8 cellular contexts compared by ENCODE assay signal in the genomic region with DNA sequence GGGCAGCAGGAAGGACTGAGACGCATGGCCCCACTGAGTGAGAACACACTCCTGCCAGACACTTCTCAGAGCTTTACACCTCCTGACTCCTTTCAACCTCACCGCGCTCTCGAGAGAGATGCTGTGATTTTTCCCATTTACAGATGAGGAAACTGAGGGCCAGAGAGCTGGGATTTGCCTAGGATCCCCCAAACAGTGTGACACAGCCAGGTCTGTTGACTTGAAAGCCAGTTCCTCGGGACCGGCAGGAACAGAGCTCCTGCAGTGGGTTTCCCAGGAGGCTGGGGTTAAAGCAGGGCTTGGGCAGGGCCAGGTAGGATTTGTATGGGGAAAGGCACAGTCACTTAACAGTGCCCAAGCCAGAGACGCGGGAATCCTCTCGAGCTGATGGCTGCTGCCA.
DNase-seq lines count a peak whose midpoint lies in the region; ATAC-seq and TF ChIP-seq lines count a peak whose summit lies in the region.
"Had no signal": no experiment of that assay in that cellular context is flagged by ENCODE, and none has a peak within 500 bp of the region (broad histone marks: within the 10 kb centered on the region; RNA-seq: fewer than 3 reads in every experiment).

No MANE protein-coding gene starts in this region.

- peaks cover 68% of the 10 kb centered on the region for H3K4me1 Mint-ChIP-seq in brain

- peak overlapping the region; percentile 6 to 15 for H3K9ac ChIP-seq in mucosa of rectum (ENCODE audit: low read depth in 1 of 2, low read length in 2 of 2)

- H3K9me3 Mint-ChIP-seq in brain = no peaks in the 10 kb centered on the region

- ATAC-seq in GM19035 (IDR thresholded peaks at IDR 0.05; ENCODE audit: unreplicated experiment) = no peak

- no peak overlapping the region for H3K4me3 ChIP-seq in mucosa of rectum (ENCODE audit: low read length in 2 of 2)

- no peak for TF ChIP-seq CTCF in brain (conservative IDR thresholded peaks at IDR 0.05)

- DNase-seq in HT-29 (ENCODE audit: low spot score) (peak; percentile 11), substantia nigra (lab: John Stamatoyannopoulos, UW) (no peak), NCI-H345 treated with DMSO at 0.1 percent for 48 hours (lab: John Stamatoyannopoulos, UW; ENCODE audit: unreplicated experiment) (no peak), GM19240 (ENCODE audit: insufficient read length, low spot score) (no peak)
- DNase-seq: activated CD4-positive, alpha-beta T cell treated with anti-CD3 and anti-CD28 coated beads for 4 hours had no signal

- H3K27ac ChIP-seq in mucosa of rectum (ENCODE audit: low read depth in 2 of 2, low read length in 2 of 2) (peak overlapping the region; percentile 54 to 89), substantia nigra (ENCODE audit: low read depth, low read length, poor library complexity, severe bottlenecking) (peak overlapping the region; percentile 39)

- no peak overlapping the region for H3K4me3 Mint-ChIP-seq in brain

- H3K27ac Mint-ChIP-seq in brain = peak overlapping the region; percentile 69 to 99 (median 84)

- peaks cover 4% of the 10 kb centered on the region for H3K27me3 Mint-ChIP-seq in brain

- peaks cover 8% of the 10 kb centered on the region for H3K36me3 Mint-ChIP-seq in brain

- H3K4me1 ChIP-seq in mucosa of rectum (ENCODE audit: control insufficient read depth in 2 of 2, insufficient read depth in 2 of 2, low read length in 2 of 2) = peaks cover 47 to 66% of the 10 kb centered on the region in 2 donors

- H3K27me3 ChIP-seq in mucosa of rectum (ENCODE audit: control insufficient read depth in 2 of 2, insufficient read depth in 2 of 2, low read length in 2 of 2) = no peaks in the 10 kb centered on the region

- H3K36me3 ChIP-seq in mucosa of rectum (ENCODE audit: control insufficient read depth in 2 of 2, insufficient read depth in 2 of 2, low read length in 2 of 2) = peaks cover 0 to 3% of the 10 kb centered on the region in 2 donors

- no peaks in the 10 kb centered on the region for H3K9me3 ChIP-seq in mucosa of rectum (ENCODE audit: control insufficient read depth in 2 of 2, low read length in 2 of 2)
